Comparison of ENCODE assay signal across 14 cellular contexts in genomic region chr13:94557836-94558235, GRCh38. TPM values are rescaled to one million over a fixed set of nuclear protein-coding genes. Genes with fewer than 3 reads are reported as not detected.
DNase-seq lines count a peak whose midpoint lies in the region; ATAC-seq and TF ChIP-seq lines count a peak whose summit lies in the region.
"Had no signal": no experiment of that assay in that cellular context is flagged by ENCODE, and none has a peak within 500 bp of the region (broad histone marks: within the 10 kb centered on the region; RNA-seq: fewer than 3 reads in every experiment).

No MANE protein-coding gene starts in this region.

- H3K36me3 ChIP-seq in SK-N-SH (replicated peaks in 1 of 2; ENCODE audit: control insufficient read depth in 1 of 2, insufficient read depth in 2 of 2, low read length in 1 of 2): no peaks in the 10 kb centered on the region
- H3K36me3 ChIP-seq in GM23248 (ENCODE audit: low read depth): no peaks in the 10 kb centered on the region
- H3K36me3 ChIP-seq in vagina: no peaks in the 10 kb centered on the region

- H3K27me3 Mint-ChIP-seq in naive thymus-derived CD8-positive, alpha-beta T cell: no peaks in the 10 kb centered on the region

- H3K27ac Mint-ChIP-seq in naive thymus-derived CD8-positive, alpha-beta T cell: peak overlapping the region in 6 of 10 donors; percentile 4 to 86 (median 72)
- H3K27ac Mint-ChIP-seq: CD14-positive monocyte, H9 had no signal

- CTCF ChIA-PET in SK-N-SH (lab: Yijun Ruan, JAX): no interaction called here

- H3K4me1 ChIP-seq in SK-N-SH (ENCODE audit: control insufficient read depth in 1 of 2, insufficient read depth in 2 of 2, low read depth in 1 of 2, low read length in 1 of 2) (no peaks in the 10 kb centered on the region; a peak in 1 of 4 replicates), GM23248 (ENCODE audit: insufficient read depth) (no peaks in the 10 kb centered on the region), vagina (no peaks in the 10 kb centered on the region)
- H3K4me1 ChIP-seq: Caco-2 had no signal

- 79% methylated on average over 3 of the region's 4 CpGs for WGBS in SK-N-SH (ENCODE audit: low lambda C conversion rate)
- 71 to 77% methylated on average over 4 of the region's 4 CpGs for WGBS in GM23248 (ENCODE audit: low coverage in 1 of 2, low lambda C conversion rate in 2 of 2, missing lambda C conversion rate in 2 of 2), 2 experiments

- H3K4me3 ChIP-seq in SK-N-SH (ENCODE audit: low read depth in 2 of 2, low read length in 1 of 2) (no peak overlapping the region), GM23248 (no peak overlapping the region), vagina (no peak overlapping the region)

- H3K27me3 ChIP-seq in SK-N-SH (ENCODE audit: insufficient read depth): no peaks in the 10 kb centered on the region
- H3K27me3 ChIP-seq in GM23248 (replicated peaks; ENCODE audit: insufficient read depth): no peaks in the 10 kb centered on the region
- H3K27me3 ChIP-seq in vagina: no peaks in the 10 kb centered on the region

- H4K20me1 ChIP-seq in SK-N-SH (ENCODE audit: insufficient read depth): no peaks in the 10 kb centered on the region
- no peaks in the 10 kb centered on the region for H4K20me1 ChIP-seq in GM23248 (ENCODE audit: insufficient read depth)

- no peaks in the 10 kb centered on the region for H3K9me3 ChIP-seq in SK-N-SH
- no peaks in the 10 kb centered on the region for H3K9me3 ChIP-seq in GM23248 (ENCODE audit: low read depth)
- H3K9me3 ChIP-seq in vagina: no peaks in the 10 kb centered on the region
- H3K9me3 ChIP-seq: Caco-2 had no signal

- in situ Hi-C loops in SK-MEL-5 (cut with HindIII; ENCODE audit: low pct_unique_long_range_greater_than_20kb, low sequenced_read_pairs) (no loop called here), GM23248 (cut with MboI) (no loop called here)

- no peak for TF ChIP-seq RAD21 in SK-N-SH (IDR thresholded peaks at IDR 0.05; ENCODE audit: low read length)

- no peak overlapping the region for H2AFZ ChIP-seq in SK-N-SH (ENCODE audit: low read depth)
- no peak overlapping the region for H2AFZ ChIP-seq in GM23248

- H3F3A ChIP-seq in SK-N-SH (replicated peaks; ENCODE audit: insufficient read depth) (no peaks in the 10 kb centered on the region), GM23248 (ENCODE audit: insufficient read depth) (no peaks in the 10 kb centered on the region)

- no peak for TF ChIP-seq POLR2A in vagina (IDR thresholded peaks at IDR 0.05)

- ATAC-seq in SK-N-SH treated with all-trans-retinoic acid at 6 μM for 48 hours: peak; percentile 54; the same call in 2 of the 3 replicates
- no peak for ATAC-seq in naive thymus-derived CD8-positive, alpha-beta T cell

- H3K79me2 ChIP-seq in SK-N-SH (ENCODE audit: insufficient read depth): no peaks in the 10 kb centered on the region
- H3K79me2 ChIP-seq in GM23248 (ENCODE audit: insufficient read depth): no peaks in the 10 kb centered on the region

- intact Hi-C loops in vagina (cut with DNase I): no loop called here

- no peaks in the 10 kb centered on the region for H3K9me3 Mint-ChIP-seq in naive thymus-derived CD8-positive, alpha-beta T cell
- H3K9me3 Mint-ChIP-seq: CD8-positive, alpha-beta T cell; H9 had no signal

- TF ChIP-seq EP300 in SK-N-SH (IDR thresholded peaks at IDR 0.05; ENCODE audit: borderline replicate concordance in 1 of 2, low read depth in 1 of 2, low read length in 1 of 2): no peak

- peaks cover 7 to 30% (median 18%) of the 10 kb centered on the region in 4 donors for H3K4me1 Mint-ChIP-seq in naive thymus-derived CD8-positive, alpha-beta T cell
- H3K4me1 Mint-ChIP-seq: H9 had no signal

- DNase-seq in SK-N-SH: no peak
- DNase-seq in SK-MEL-5 (ENCODE audit: low read depth, low spot score): peak; percentile 33
- peak; percentile 51 for DNase-seq in fibroblast of gingiva (ENCODE audit: low read depth)
- DNase-seq in naive thymus-derived CD8-positive, alpha-beta T cell: no peak
- no peak for DNase-seq in GM23248
- no peak for DNase-seq in stimulated activated naive CD4-positive, alpha-beta T cell treated with Interleukin-2 at 50 U/mL for 16 hours (lab: John Stamatoyannopoulos, UW)
- DNase-seq in vagina (ENCODE audit: extremely low spot score in 2 of 2): no peak
- DNase-seq: Caco-2; CD8-positive, alpha-beta T cell; GOT3; H9 had no signal

- H3K9me2 ChIP-seq in SK-N-SH (no peaks in the 10 kb centered on the region), GM23248 (ENCODE audit: insufficient read depth) (no peaks in the 10 kb centered on the region)

- H3K27ac ChIP-seq in SK-N-SH (ENCODE audit: low read depth in 2 of 2, low read length in 1 of 2) (no peak overlapping the region), GM23248 (no peak overlapping the region), vagina (no peak overlapping the region)
- H3K27ac ChIP-seq: 22Rv1 had no signal

- H3K4me3 Mint-ChIP-seq in naive thymus-derived CD8-positive, alpha-beta T cell: peak overlapping the region in 1 of 10 donors; percentile 51
- H3K4me3 Mint-ChIP-seq: CD14-positive monocyte, H9 had no signal

- peaks cover 0 to 5% (median 3%) of the 10 kb centered on the region in 3 donors for H3K36me3 Mint-ChIP-seq in naive thymus-derived CD8-positive, alpha-beta T cell

- H3K9ac ChIP-seq in SK-N-SH (no peak overlapping the region), GM23248 (no peak overlapping the region)

- POLR2A ChIA-PET in SK-N-SH (lab: Yijun Ruan, JAX): interaction anchor here (0.7 kb wide), 1 partner anchor 43 kb away, joined by 4 read pairs; no protein-coding TSS in a partner anchor
- POLR2A ChIA-PET in naive thymus-derived CD8-positive, alpha-beta T cell (lab: Charles Lee): interaction anchor here (0.6 to 1.5 kb wide), 2 partner anchors 9 to 266 kb away, joined by 4 read pairs; no protein-coding TSS in a partner anchor

- TF ChIP-seq CTCF in SK-N-SH (IDR thresholded peaks at IDR 0.05) (no peak), vagina (IDR thresholded peaks at IDR 0.05) (no peak)

- H3K4me2 ChIP-seq in SK-N-SH: no peak overlapping the region
- H3K4me2 ChIP-seq in GM23248 (ENCODE audit: unreplicated experiment): no peak overlapping the region

TF ChIP-seq in SK-N-SH treated with all-trans-retinoic acid at 6 μM for 48 hours, 23 proteins besides CTCF, POLR2A, EP300 and RAD21 (continues in another document):
- TF ChIP-seq TCF4 (CRISPR knock-in tag; IDR thresholded peaks at IDR 0.05; ENCODE audit: borderline replicate concordance) (no peak), ZFP30 (CRISPR knock-in tag; IDR thresholded peaks at IDR 0.05) (no peak), OSR1 (CRISPR knock-in tag; IDR thresholded peaks at IDR 0.05) (no peak), RARB (CRISPR knock-in tag; IDR thresholded peaks at IDR 0.05) (no peak), ARNTL (CRISPR knock-in tag; IDR thresholded peaks at IDR 0.05; ENCODE audit: borderline replicate concordance, low read depth) (no peak), GLIS3 (CRISPR knock-in tag; IDR thresholded peaks at IDR 0.05) (no peak), ZC3H10 (CRISPR knock-in tag; IDR thresholded peaks at IDR 0.05) (no peak)

TF ChIP-seq in SK-N-SH, 30 proteins besides CTCF, POLR2A, EP300 and RAD21 (continues in another document):
- no peak for TF ChIP-seq MEF2A (IDR thresholded peaks at IDR 0.05; ENCODE audit: borderline replicate concordance, low read depth)
- TF ChIP-seq, protein P1, sequence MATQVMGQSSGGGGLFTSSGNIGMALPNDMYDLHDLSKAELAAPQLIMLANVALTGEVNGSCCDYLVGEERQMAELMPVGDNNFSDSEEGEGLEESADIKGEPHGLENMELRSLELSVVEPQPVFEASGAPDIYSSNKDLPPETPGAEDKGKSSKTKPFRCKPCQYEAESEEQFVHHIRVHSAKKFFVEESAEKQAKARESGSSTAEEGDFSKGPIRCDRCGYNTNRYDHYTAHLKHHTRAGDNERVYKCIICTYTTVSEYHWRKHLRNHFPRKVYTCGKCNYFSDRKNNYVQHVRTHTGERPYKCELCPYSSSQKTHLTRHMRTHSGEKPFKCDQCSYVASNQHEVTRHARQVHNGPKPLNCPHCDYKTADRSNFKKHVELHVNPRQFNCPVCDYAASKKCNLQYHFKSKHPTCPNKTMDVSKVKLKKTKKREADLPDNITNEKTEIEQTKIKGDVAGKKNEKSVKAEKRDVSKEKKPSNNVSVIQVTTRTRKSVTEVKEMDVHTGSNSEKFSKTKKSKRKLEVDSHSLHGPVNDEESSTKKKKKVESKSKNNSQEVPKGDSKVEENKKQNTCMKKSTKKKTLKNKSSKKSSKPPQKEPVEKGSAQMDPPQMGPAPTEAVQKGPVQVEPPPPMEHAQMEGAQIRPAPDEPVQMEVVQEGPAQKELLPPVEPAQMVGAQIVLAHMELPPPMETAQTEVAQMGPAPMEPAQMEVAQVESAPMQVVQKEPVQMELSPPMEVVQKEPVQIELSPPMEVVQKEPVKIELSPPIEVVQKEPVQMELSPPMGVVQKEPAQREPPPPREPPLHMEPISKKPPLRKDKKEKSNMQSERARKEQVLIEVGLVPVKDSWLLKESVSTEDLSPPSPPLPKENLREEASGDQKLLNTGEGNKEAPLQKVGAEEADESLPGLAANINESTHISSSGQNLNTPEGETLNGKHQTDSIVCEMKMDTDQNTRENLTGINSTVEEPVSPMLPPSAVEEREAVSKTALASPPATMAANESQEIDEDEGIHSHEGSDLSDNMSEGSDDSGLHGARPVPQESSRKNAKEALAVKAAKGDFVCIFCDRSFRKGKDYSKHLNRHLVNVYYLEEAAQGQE (IDR thresholded peaks at IDR 0.05; ENCODE audit: low read depth, low read length): no peak

RNA-seq across cellular contexts. Expression of gene TGDS, which starts 38.1 kb away (rescaled TPM):
- 8.2 and 12.2 TPM in 2 replicates for polyA plus RNA-seq in SK-N-SH (2012; rRNA removed)
- 13.2 and 15.8 TPM in 2 replicates for polyA plus RNA-seq in SK-N-SH (2012; cell fraction: cytosol; rRNA removed)
- polyA plus RNA-seq in SK-N-SH (2012; cell fraction: nucleus; rRNA removed): 5.6 and 12.7 TPM in 2 replicates
- 57.0 and 59.9 TPM in 2 replicates for total RNA-seq in SK-MEL-5 (2014; rRNA removed; shearing (Covaris generic))
- 35.3 and 36.8 TPM in 2 replicates for polyA plus RNA-seq in SK-MEL-5 (2015; cell fraction: cytosol; rRNA removed)
- 120 and 132 TPM in 2 replicates for polyA plus RNA-seq in SK-MEL-5 (2015; cell fraction: nucleus; rRNA removed)
- 10 to 100 TPM; 16.3 to 16.7 TPM for total RNA-seq in naive thymus-derived CD8-positive, alpha-beta T cell
- polyA plus RNA-seq in naive thymus-derived CD8-positive, alpha-beta T cell: 10 to 100 TPM in 2 of 3 donors, 1 to 10 TPM in 1; 8.5 to 14.4 (median 13.2) TPM
- 12.9 and 18.3 TPM in 2 replicates for total RNA-seq in GM23248 (2014; rRNA removed; shearing (Covaris generic))
- 12.9 and 14.2 TPM in 2 replicates for polyA plus RNA-seq in GM23248 (2016; fragmentation: Nextera tagmentation; extraction: Ambion mirVana)
- total RNA-seq in vagina: 9.6 TPM

RNA-seq across cellular contexts. Expression of gene GPR180, which starts 43.8 kb away (rescaled TPM):
- 1.8 and 2.2 TPM in 2 replicates for polyA plus RNA-seq in SK-N-SH (2012; rRNA removed)
- polyA plus RNA-seq in SK-N-SH (2012; cell fraction: cytosol; rRNA removed): 2.6 and 3.0 TPM in 2 replicates
- 1.6 and 3.8 TPM in 2 replicates for polyA plus RNA-seq in SK-N-SH (2012; cell fraction: nucleus; rRNA removed)
- total RNA-seq in SK-MEL-5 (2014; rRNA removed; shearing (Covaris generic)): 16.6 and 18.0 TPM in 2 replicates
- polyA plus RNA-seq in SK-MEL-5 (2015; cell fraction: cytosol; rRNA removed): 6.5 and 9.5 TPM in 2 replicates
- polyA plus RNA-seq in SK-MEL-5 (2015; cell fraction: nucleus; rRNA removed): 17.9 and 18.9 TPM in 2 replicates
- total RNA-seq in naive thymus-derived CD8-positive, alpha-beta T cell: 1 to 10 TPM; 3.1 to 3.4 TPM
- polyA plus RNA-seq in naive thymus-derived CD8-positive, alpha-beta T cell: 1 to 10 TPM in 2 of 3 donors, under 1 TPM in 1; 0.96 to 1.8 (median 1.1) TPM
- total RNA-seq in GM23248 (2014; rRNA removed; shearing (Covaris generic)): 7.7 and 8.1 TPM in 2 replicates
- polyA plus RNA-seq in GM23248 (2016; fragmentation: Nextera tagmentation; extraction: Ambion mirVana): 5.8 and 6.3 TPM in 2 replicates
- total RNA-seq in vagina: 5.6 TPM

Comparison
In these comparisons a context has a peak if more than half of its experiments do, and no peak if none do; other contexts are left out.
1. DNase-seq: peak in SK-MEL-5 (single experiment) and fibroblast of gingiva (single experiment); none in SK-N-SH (single experiment), naive thymus-derived CD8-positive, alpha-beta T cell (0 of 10), GM23248 (single experiment), stimulated activated naive CD4-positive, alpha-beta T cell treated with Interleukin-2 at 50 U/mL for 16 hours (single experiment) and vagina (0 of 2).